ENCODE assay signal across 15 cellular contexts in the genomic region with DNA sequence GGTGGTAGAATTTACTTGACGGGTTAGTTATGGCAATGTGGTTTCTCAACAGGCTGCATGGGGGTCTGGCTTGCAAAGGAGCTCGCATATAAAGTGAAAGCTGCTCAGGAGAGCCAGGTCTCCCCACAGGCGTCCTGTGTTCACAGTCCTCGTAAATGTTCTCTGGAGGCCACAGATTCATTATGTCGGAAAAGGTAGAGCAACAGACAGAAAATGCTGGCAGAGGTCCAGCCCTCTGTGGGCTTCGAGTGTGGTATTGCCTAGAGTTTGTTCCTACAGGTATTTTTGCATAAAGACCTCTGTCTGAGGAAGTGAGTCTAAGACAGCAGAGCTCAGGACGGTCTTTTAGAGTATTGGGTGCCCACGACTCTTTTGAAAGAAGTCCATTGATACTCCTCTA.
DNase-seq lines count a peak whose midpoint lies in the region; ATAC-seq and TF ChIP-seq lines count a peak whose summit lies in the region.
"Had no signal": no experiment of that assay in that cellular context is flagged by ENCODE, and none has a peak within 500 bp of the region (broad histone marks: within the 10 kb centered on the region; RNA-seq: fewer than 3 reads in every experiment).

No MANE protein-coding gene starts in this region.

- no peak for ATAC-seq in upper lobe of right lung

- no peaks in the 10 kb centered on the region for H3K36me3 ChIP-seq in upper lobe of right lung
- H3K36me3 ChIP-seq: Peyer's patch had no signal

- peak; percentile 27 for DNase-seq in activated gamma-delta T cell treated with Interleukin-2 at 50 U/mL for 16 hours
- DNase-seq in activated gamma-delta T cell (lab: John Stamatoyannopoulos, UW): no peak
- DNase-seq in LoVo (ENCODE audit: low spot score): peak; percentile 5
- DNase-seq in activated T-cell treated with anti-CD3 and anti-CD28 coated beads, Interleukin-2, amount 50 U/mL, for 24 hours: no peak
- no peak for DNase-seq in GM19240 (ENCODE audit: insufficient read length, low spot score)
- no peak for DNase-seq in upper lobe of right lung
- DNase-seq in stimulated activated CD4-positive, alpha-beta T cell treated with anti-CD3 and anti-CD28 coated beads, Interleukin-4, amount 100 ng/mL, for 4 hours: no peak
- DNase-seq: effector memory CD4-positive, alpha-beta T cell; foreskin fibroblast; Kasumi-1; midbrain; NCI-H2029; posterior cingulate gyrus had no signal

- H3K4me1 ChIP-seq in upper lobe of right lung: no peaks in the 10 kb centered on the region
- H3K4me1 ChIP-seq: Peyer's patch had no signal

- H3K4me3 Mint-ChIP-seq in activated T-cell treated with anti-CD3 and anti-CD28 coated beads, Interleukin-2, amount 50 U/mL, for 24 hours: peak overlapping the region; percentile 47
- peak overlapping the region; percentile 41 for H3K4me3 Mint-ChIP-seq in stimulated activated naive CD8-positive, alpha-beta T cell treated with anti-CD3 and anti-CD28 coated beads, Interleukin-15, Interleukin-2, amounts not matched to agents 100 ng/mL and 50 ng/mL, for 24 hours

- H3K27me3 Mint-ChIP-seq in activated T-cell treated with anti-CD3 and anti-CD28 coated beads, Interleukin-2, amount 50 U/mL, for 24 hours: peaks cover 4% of the 10 kb centered on the region
- peaks cover 12% of the 10 kb centered on the region for H3K27me3 Mint-ChIP-seq in stimulated activated naive CD8-positive, alpha-beta T cell treated with anti-CD3 and anti-CD28 coated beads, Interleukin-15, Interleukin-2, amounts not matched to agents 100 ng/mL and 50 ng/mL, for 24 hours

- TF ChIP-seq CTCF in upper lobe of right lung (IDR thresholded peaks at IDR 0.05): no peak

- H3K4me1 Mint-ChIP-seq in activated T-cell treated with anti-CD3 and anti-CD28 coated beads, Interleukin-2, amount 50 U/mL, for 24 hours (ENCODE audit: low read depth): peaks cover 19% of the 10 kb centered on the region
- peaks cover 14% of the 10 kb centered on the region for H3K4me1 Mint-ChIP-seq in stimulated activated naive CD8-positive, alpha-beta T cell treated with anti-CD3 and anti-CD28 coated beads, Interleukin-15, Interleukin-2, amounts not matched to agents 100 ng/mL and 50 ng/mL, for 24 hours (ENCODE audit: low read depth)

- no peaks in the 10 kb centered on the region for H3K27me3 ChIP-seq in upper lobe of right lung
- H3K27me3 ChIP-seq: Peyer's patch had no signal

- peaks cover 2% of the 10 kb centered on the region for H3K9me3 Mint-ChIP-seq in activated T-cell treated with anti-CD3 and anti-CD28 coated beads, Interleukin-2, amount 50 U/mL, for 24 hours
- no peaks in the 10 kb centered on the region for H3K9me3 Mint-ChIP-seq in stimulated activated naive CD8-positive, alpha-beta T cell treated with anti-CD3 and anti-CD28 coated beads, Interleukin-15, Interleukin-2, amounts not matched to agents 100 ng/mL and 50 ng/mL, for 24 hours

- intact Hi-C loops in upper lobe of right lung (cut with DNase I): no loop called here

- H3K36me3 Mint-ChIP-seq in activated T-cell treated with anti-CD3 and anti-CD28 coated beads, Interleukin-2, amount 50 U/mL, for 24 hours (ENCODE audit: low read depth): no peaks in the 10 kb centered on the region
- H3K36me3 Mint-ChIP-seq in stimulated activated naive CD8-positive, alpha-beta T cell treated with anti-CD3 and anti-CD28 coated beads, Interleukin-15, Interleukin-2, amounts not matched to agents 100 ng/mL and 50 ng/mL, for 24 hours (ENCODE audit: low read depth): no peaks in the 10 kb centered on the region

- no peak overlapping the region for H3K4me3 ChIP-seq in upper lobe of right lung
- H3K4me3 ChIP-seq: Peyer's patch had no signal

- no peaks in the 10 kb centered on the region for H3K9me3 ChIP-seq in upper lobe of right lung
- H3K9me3 ChIP-seq: Peyer's patch had no signal

- H3K27ac Mint-ChIP-seq in activated T-cell treated with anti-CD3 and anti-CD28 coated beads, Interleukin-2, amount 50 U/mL, for 24 hours: no peak overlapping the region
- H3K27ac Mint-ChIP-seq in stimulated activated naive CD8-positive, alpha-beta T cell treated with anti-CD3 and anti-CD28 coated beads, Interleukin-15, Interleukin-2, amounts not matched to agents 100 ng/mL and 50 ng/mL, for 24 hours: no peak overlapping the region

- H3K27ac ChIP-seq in upper lobe of right lung: no peak overlapping the region
- H3K27ac ChIP-seq: Peyer's patch had no signal

Comparison
In these comparisons a context has a peak if more than half of its experiments do, and no peak if none do; other contexts are left out.
1. DNase-seq: peak in activated gamma-delta T cell treated with Interleukin-2 at 50 U/mL for 16 hours (single experiment) and LoVo (single experiment); none in activated gamma-delta T cell (single experiment), activated T-cell treated with anti-CD3 and anti-CD28 coated beads, Interleukin-2, amount 50 U/mL, for 24 hours (single experiment), GM19240 (single experiment), upper lobe of right lung (single experiment) and stimulated activated CD4-positive, alpha-beta T cell treated with anti-CD3 and anti-CD28 coated beads, Interleukin-4, amount 100 ng/mL, for 4 hours (0 of 2).